Comparison of ENCODE assay signal across 17 cellular contexts in the genomic region with DNA sequence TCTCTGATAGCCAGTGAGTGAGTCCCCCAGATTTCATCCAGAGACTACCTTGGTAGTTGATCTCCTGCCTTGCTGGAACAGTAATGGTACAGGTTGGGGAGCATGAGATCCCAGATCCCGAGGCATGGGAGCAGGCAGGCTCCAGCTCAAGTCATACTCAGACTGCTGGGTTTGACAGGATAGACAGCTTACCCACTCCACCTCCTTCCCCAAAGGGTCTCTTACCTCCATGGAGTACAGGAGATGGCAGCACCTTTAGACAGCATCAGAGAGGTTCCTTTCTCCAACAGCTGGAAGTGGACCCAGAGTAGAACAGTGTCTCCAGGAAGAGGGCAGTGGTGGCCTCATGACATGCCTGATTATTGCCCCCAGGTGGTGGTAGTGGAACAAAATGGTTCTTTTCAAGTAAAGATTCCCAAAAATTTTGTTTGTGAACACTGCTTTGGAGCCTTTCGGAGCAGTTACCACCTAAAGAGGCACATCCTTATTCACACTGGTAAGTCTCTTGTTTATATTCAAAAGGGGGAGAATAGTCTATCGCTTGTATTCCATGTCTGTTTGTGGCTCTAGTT. TPM values are rescaled to one million over a fixed set of nuclear protein-coding genes. Genes with fewer than 3 reads are reported as not detected.
A peak's percentile ranks its signal among the peaks of the same experiment; 100 is the strongest.
DNase-seq lines count a peak whose midpoint lies in the region; ATAC-seq and TF ChIP-seq lines count a peak whose summit lies in the region.
"Had no signal": no experiment of that assay in that cellular context is flagged by ENCODE, and none has a peak within 500 bp of the region (broad histone marks: within the 10 kb centered on the region; RNA-seq: fewer than 3 reads in every experiment).

No MANE protein-coding gene starts in this region.

- peak overlapping the region; percentile 2 for H3K27ac Mint-ChIP-seq in activated naive CD8-positive, alpha-beta T cell treated with anti-CD3 and anti-CD28 coated beads for 36 hours

- peak; percentile 39 for DNase-seq in activated CD8-positive, alpha-beta memory T cell treated with anti-CD3 and anti-CD28 coated beads, Interleukin-2, amount 50 U/mL, for 48 hours
- no peak for DNase-seq in activated CD8-positive, alpha-beta memory T cell treated with anti-CD3 and anti-CD28 coated beads, Interleukin-2, amount 50 U/mL, for 4 hours
- DNase-seq in GM23248 (peak; percentile 27), right lobe of liver (no peak), NCI-H2171 treated with DMSO at 0.1 percent for 48 hours (lab: John Stamatoyannopoulos, UW) (no peak), NCI-H2029 (lab: John Stamatoyannopoulos, UW) (no peak), NCI-H2171 (lab: John Stamatoyannopoulos, UW) (no peak)
- DNase-seq in activated naive CD8-positive, alpha-beta T cell treated with anti-CD3 and anti-CD28 coated beads for 36 hours: no peak
- DNase-seq: activated CD4-positive, alpha-beta T cell treated with anti-CD3 and anti-CD28 coated beads for 1 hour; aorta; cortex of kidney; EL; NCI-H1105; NCI-H69 had no signal

- H3K9me2 ChIP-seq in GM23248 (ENCODE audit: insufficient read depth): no peaks in the 10 kb centered on the region

- no peaks in the 10 kb centered on the region for H3K27me3 ChIP-seq in GM23248 (replicated peaks; ENCODE audit: insufficient read depth)
- no peaks in the 10 kb centered on the region for H3K27me3 ChIP-seq in right lobe of liver

- no peaks in the 10 kb centered on the region for H3K27me3 Mint-ChIP-seq in activated naive CD8-positive, alpha-beta T cell treated with anti-CD3 and anti-CD28 coated beads for 36 hours

- in situ Hi-C loops in GM23248 (cut with MboI): no loop called here

- no peak overlapping the region for H2AFZ ChIP-seq in GM23248

- 77 to 83% methylated on average over 3 of the region's 3 CpGs for WGBS in GM23248 (ENCODE audit: low coverage in 1 of 2, low lambda C conversion rate in 2 of 2, missing lambda C conversion rate in 2 of 2), 2 experiments
- 97% methylated on average over 3 of the region's 3 CpGs for WGBS in right lobe of liver (ENCODE audit: insufficient coverage, low coverage, low lambda C conversion rate, missing lambda C conversion rate)

- H3K9me3 Mint-ChIP-seq in activated naive CD8-positive, alpha-beta T cell treated with anti-CD3 and anti-CD28 coated beads for 36 hours: peaks cover 2% of the 10 kb centered on the region

- ATAC-seq in right lobe of liver: no peak
- ATAC-seq: sciatic nerve had no signal

- H3K4me3 ChIP-seq in GM23248 (no peak overlapping the region), right lobe of liver (no peak overlapping the region)

- H3K36me3 Mint-ChIP-seq in activated naive CD8-positive, alpha-beta T cell treated with anti-CD3 and anti-CD28 coated beads for 36 hours: peaks cover 36% of the 10 kb centered on the region

- H3K4me1 ChIP-seq in GM23248 (ENCODE audit: insufficient read depth) (peaks cover 22% of the 10 kb centered on the region), right lobe of liver (peaks cover 0 to 42% (median 20%) of the 10 kb centered on the region in 4 donors)

- no peak overlapping the region for H3K4me2 ChIP-seq in GM23248 (ENCODE audit: unreplicated experiment)

- H3F3A ChIP-seq in GM23248 (ENCODE audit: insufficient read depth): peaks cover 59% of the 10 kb centered on the region

- peak; percentile 5 to 13 (median 9) for TF ChIP-seq CTCF in right lobe of liver (IDR thresholded peaks at IDR 0.05)

- no peak overlapping the region for H3K4me3 Mint-ChIP-seq in activated naive CD8-positive, alpha-beta T cell treated with anti-CD3 and anti-CD28 coated beads for 36 hours

- H3K36me3 ChIP-seq in GM23248 (ENCODE audit: low read depth) (peaks cover 38% of the 10 kb centered on the region; the same call in 1 of the 2 replicates), right lobe of liver (peaks cover 0 to 54% (median 14%) of the 10 kb centered on the region in 4 donors)

- H3K27ac ChIP-seq in GM23248: no peak overlapping the region
- H3K27ac ChIP-seq in right lobe of liver: no peak overlapping the region
- H3K27ac ChIP-seq: epithelial cell of prostate had no signal

- TF ChIP-seq POLR2A in right lobe of liver (IDR thresholded peaks at IDR 0.05): no peak

- intact Hi-C loops in right lobe of liver (cut with DNase I): no loop called here

- H3K79me2 ChIP-seq in GM23248 (ENCODE audit: insufficient read depth): peaks cover 44% of the 10 kb centered on the region

- H3K9me3 ChIP-seq in GM23248 (ENCODE audit: low read depth) (no peaks in the 10 kb centered on the region), right lobe of liver (no peaks in the 10 kb centered on the region)

- H3K9ac ChIP-seq in GM23248: no peak overlapping the region

- H3K4me1 Mint-ChIP-seq in activated naive CD8-positive, alpha-beta T cell treated with anti-CD3 and anti-CD28 coated beads for 36 hours: peaks cover 50% of the 10 kb centered on the region

- H4K20me1 ChIP-seq in GM23248 (ENCODE audit: insufficient read depth): no peaks in the 10 kb centered on the region; the same call in 1 of the 2 replicates

RNA-seq across cellular contexts. Expression of gene CSAD, which starts 4.9 kb away (rescaled TPM):
- total RNA-seq in GM23248 (2014; rRNA removed; shearing (Covaris generic)): 13.4 and 14.2 TPM in 2 replicates
- 6.1 and 8.6 TPM in 2 replicates for polyA plus RNA-seq in GM23248 (2016; fragmentation: Nextera tagmentation; extraction: Ambion mirVana)
- total RNA-seq in activated naive CD8-positive, alpha-beta T cell treated with anti-CD3 and anti-CD28 coated beads for 36 hours: 10 to 100 TPM; 11.8 to 11.9 TPM
- 10 to 100 TPM; 20.6 to 54.2 (median 37.1) TPM for total RNA-seq in right lobe of liver

RNA-seq across cellular contexts. Expression of gene ZNF740, which starts 5.1 kb away (rescaled TPM):
- 5.1 and 6.5 TPM in 2 replicates for total RNA-seq in GM23248 (2014; rRNA removed; shearing (Covaris generic))
- polyA plus RNA-seq in GM23248 (2016; fragmentation: Nextera tagmentation; extraction: Ambion mirVana): 2.8 and 3.9 TPM in 2 replicates
- 10 to 100 TPM; 34.9 to 42.8 TPM for total RNA-seq in activated naive CD8-positive, alpha-beta T cell treated with anti-CD3 and anti-CD28 coated beads for 36 hours
- 10 to 100 TPM in 5 of 6 experiments, 1 to 10 TPM in 1; 5.5 to 24.4 (median 19.2) TPM for total RNA-seq in right lobe of liver

RNA-seq across cellular contexts. Expression of gene ITGB7, which starts 21.4 kb away (rescaled TPM):
- 1.4 and 2.4 TPM in 2 replicates for total RNA-seq in GM23248 (2014; rRNA removed; shearing (Covaris generic))
- polyA plus RNA-seq in GM23248 (2016; fragmentation: Nextera tagmentation; extraction: Ambion mirVana): 0.84 and 1.2 TPM in 2 replicates
- total RNA-seq in activated naive CD8-positive, alpha-beta T cell treated with anti-CD3 and anti-CD28 coated beads for 36 hours: 100 to 1,000 TPM; 102 to 105 TPM
- 1 to 10 TPM; 2.9 to 8.0 (median 3.9) TPM for total RNA-seq in right lobe of liver
- total RNA-seq: glomerular endothelial cell had no signal

RNA-seq across cellular contexts. Expression of gene RARG, which starts 46.3 kb away (rescaled TPM):
- 75.3 and 76.6 TPM in 2 replicates for total RNA-seq in GM23248 (2014; rRNA removed; shearing (Covaris generic))
- polyA plus RNA-seq in GM23248 (2016; fragmentation: Nextera tagmentation; extraction: Ambion mirVana): 116 and 118 TPM in 2 replicates
- 10 to 100 TPM; 22.7 to 26.0 TPM for total RNA-seq in activated naive CD8-positive, alpha-beta T cell treated with anti-CD3 and anti-CD28 coated beads for 36 hours
- 1 to 10 TPM; 1.9 to 2.4 (median 2.1) TPM for total RNA-seq in right lobe of liver

Comparison
In these comparisons a context has a peak if more than half of its experiments do, and no peak if none do; other contexts are left out.
1. DNase-seq: peak in activated CD8-positive, alpha-beta memory T cell treated with anti-CD3 and anti-CD28 coated beads, Interleukin-2, amount 50 U/mL, for 48 hours (single experiment) and GM23248 (single experiment); none in activated CD8-positive, alpha-beta memory T cell treated with anti-CD3 and anti-CD28 coated beads, Interleukin-2, amount 50 U/mL, for 4 hours (single experiment), activated naive CD8-positive, alpha-beta T cell treated with anti-CD3 and anti-CD28 coated beads for 36 hours (single experiment), right lobe of liver (0 of 3), NCI-H2171 treated with DMSO at 0.1 percent for 48 hours (single experiment), NCI-H2029 (single experiment) and NCI-H2171 (single experiment).
2. RNA of gene ITGB7, which starts 21.4 kb away (total RNA-seq): 102 to 105 TPM in activated naive CD8-positive, alpha-beta T cell treated with anti-CD3 and anti-CD28 coated beads for 36 hours; 2.9 to 8.0 TPM in right lobe of liver and 1.4 to 2.4 TPM in GM23248; every median in the first group is over 10 times any median in the second.